ENCODE assay signal across 14 cellular contexts in the genomic region with DNA sequence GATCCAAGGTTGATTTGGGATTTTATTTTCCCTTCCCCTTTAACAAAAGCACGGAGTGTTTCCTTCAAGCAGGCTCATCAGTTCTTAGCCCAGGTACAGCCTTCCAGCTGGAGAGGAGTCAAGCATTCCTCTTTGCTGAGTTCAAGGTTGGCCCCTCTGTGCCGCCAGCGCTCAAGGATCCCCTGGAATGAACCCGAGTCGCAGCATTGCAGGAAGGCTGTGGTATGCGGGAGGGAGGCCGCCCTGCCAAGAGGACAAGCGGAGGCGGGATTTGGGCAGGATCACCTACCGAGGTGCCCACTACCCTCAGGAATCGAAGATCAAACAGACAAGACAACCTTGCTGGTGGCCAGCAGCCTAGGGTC. TPM values are rescaled to one million over a fixed set of nuclear protein-coding genes. Genes with fewer than 3 reads are reported as not detected.
DNase-seq lines count a peak whose midpoint lies in the region; ATAC-seq and TF ChIP-seq lines count a peak whose summit lies in the region.
"Had no signal": no experiment of that assay in that cellular context is flagged by ENCODE, and none has a peak within 500 bp of the region (broad histone marks: within the 10 kb centered on the region; RNA-seq: fewer than 3 reads in every experiment).

No MANE protein-coding gene starts in this region.

- H3K27me3 Mint-ChIP-seq in activated naive CD4-positive, alpha-beta T cell treated with anti-CD3 and anti-CD28 coated beads, Interleukin-2, amount 10 ng/mL, durations not matched to agents 7 days and 5 days: peaks cover 23% of the 10 kb centered on the region
- H3K27me3 Mint-ChIP-seq: naive thymus-derived CD8-positive, alpha-beta T cell had no signal

- no peaks in the 10 kb centered on the region for H3K9me3 ChIP-seq in ovary

- peak overlapping the region; percentile 24 for H3K27ac Mint-ChIP-seq in activated naive CD4-positive, alpha-beta T cell treated with anti-CD3 and anti-CD28 coated beads, Interleukin-2, amount 10 ng/mL, durations not matched to agents 7 days and 5 days
- no peak overlapping the region for H3K27ac Mint-ChIP-seq in activated naive CD4-positive, alpha-beta T cell treated with anti-CD3 and anti-CD28 coated beads, Interleukin-2, amount 50 U/mL, for 72 hours

- H3K9me3 Mint-ChIP-seq in activated naive CD4-positive, alpha-beta T cell treated with anti-CD3 and anti-CD28 coated beads, Interleukin-2, amount 10 ng/mL, durations not matched to agents 7 days and 5 days: peaks cover 2% of the 10 kb centered on the region
- H3K9me3 Mint-ChIP-seq in activated naive CD4-positive, alpha-beta T cell treated with anti-CD3 and anti-CD28 coated beads, Interleukin-2, amount 50 U/mL, for 72 hours: peaks cover 0 to 4% of the 10 kb centered on the region in 2 donors
- H3K9me3 Mint-ChIP-seq: naive thymus-derived CD8-positive, alpha-beta T cell had no signal

- no peak for TF ChIP-seq EP300 in ovary (IDR thresholded peaks at IDR 0.05)

- no peaks in the 10 kb centered on the region for H3K36me3 Mint-ChIP-seq in activated naive CD4-positive, alpha-beta T cell treated with anti-CD3 and anti-CD28 coated beads, Interleukin-2, amount 10 ng/mL, durations not matched to agents 7 days and 5 days
- H3K36me3 Mint-ChIP-seq in activated naive CD4-positive, alpha-beta T cell treated with anti-CD3 and anti-CD28 coated beads, Interleukin-2, amount 50 U/mL, for 72 hours: no peaks in the 10 kb centered on the region
- H3K36me3 Mint-ChIP-seq: naive thymus-derived CD8-positive, alpha-beta T cell had no signal

- H3K4me1 ChIP-seq in foreskin keratinocyte: peaks cover 22% of the 10 kb centered on the region
- H3K4me1 ChIP-seq in ovary (ENCODE audit: insufficient read depth): peaks cover 23% of the 10 kb centered on the region

- no peak overlapping the region for H3K4me3 Mint-ChIP-seq in activated naive CD4-positive, alpha-beta T cell treated with anti-CD3 and anti-CD28 coated beads, Interleukin-2, amount 10 ng/mL, durations not matched to agents 7 days and 5 days
- H3K4me3 Mint-ChIP-seq: naive thymus-derived CD8-positive, alpha-beta T cell had no signal

- no peaks in the 10 kb centered on the region for H3K36me3 ChIP-seq in ovary

- H3K27ac ChIP-seq in foreskin keratinocyte (peak overlapping the region; percentile 67), ovary (peak overlapping the region; percentile 32 to 72)
- H3K27ac ChIP-seq: 22Rv1 had no signal

- no peaks in the 10 kb centered on the region for H3K27me3 ChIP-seq in foreskin keratinocyte
- no peaks in the 10 kb centered on the region for H3K27me3 ChIP-seq in ovary

- TF ChIP-seq POLR2A in ovary (IDR thresholded peaks at IDR 0.05): no peak

- CTCF ChIA-PET in activated naive CD4-positive, alpha-beta T cell treated with anti-CD3 and anti-CD28 coated beads, Interleukin-2, amount 10 ng/mL, durations not matched to agents 7 days and 5 days (lab: Charles Lee): no interaction called here

- WGBS in ovary, 3 donors: 4 to 14% (median 8%) methylated on average over 11 of the region's 11 CpGs

- no peak for ATAC-seq in activated naive CD4-positive, alpha-beta T cell treated with anti-CD3 and anti-CD28 coated beads, Interleukin-2, amount 50 U/mL, for 72 hours
- ATAC-seq in foreskin keratinocyte (peak; percentile 42), GM18861 (IDR thresholded peaks at IDR 0.05; ENCODE audit: unreplicated experiment) (no peak)
- ATAC-seq: naive thymus-derived CD8-positive, alpha-beta T cell had no signal

- H3K4me1 Mint-ChIP-seq in activated naive CD4-positive, alpha-beta T cell treated with anti-CD3 and anti-CD28 coated beads, Interleukin-2, amount 10 ng/mL, durations not matched to agents 7 days and 5 days: no peaks in the 10 kb centered on the region

- intact Hi-C loops in ovary (cut with DNase I): loop anchor here in 1 of 4 donors (5.0 kb wide), 2 partner anchors 36 to 54 kb away; partner anchors contain the start of gene NCOR2

- H3K4me3 ChIP-seq in ovary: no peak overlapping the region

- no peak for DNase-seq in activated naive CD4-positive, alpha-beta T cell treated with anti-CD3 and anti-CD28 coated beads, Interleukin-2, amount 10 ng/mL, durations not matched to agents 7 days and 5 days
- no peak for DNase-seq in activated naive CD4-positive, alpha-beta T cell treated with anti-CD3 and anti-CD28 coated beads, Interleukin-2, amount 50 U/mL, for 72 hours (ENCODE audit: low spot score in 2 of 2)
- DNase-seq in foreskin keratinocyte (peak in 1 of 2 donors; percentile 85), ovary (peak; percentile 74 to 88 (median 82)), SIG-M5 (lab: John Stamatoyannopoulos, UW) (no peak), retina (no peak)
- no peak for DNase-seq in activated CD8-positive, alpha-beta memory T cell treated with anti-CD3 and anti-CD28 coated beads, Interleukin-2, amount 50 U/mL, for 4 hours
- DNase-seq: activated CD4-positive, alpha-beta T cell treated with anti-CD3 and anti-CD28 coated beads, Interleukin-2, amount 50 U/mL, for 4 hours; amniotic stem cell; GDM1; NCI-H2171 had no signal

- no peak for TF ChIP-seq CTCF in foreskin keratinocyte (conservative IDR thresholded peaks at IDR 0.05)
- no peak for TF ChIP-seq CTCF in ovary (IDR thresholded peaks at IDR 0.05)

RNA-seq across cellular contexts. Expression of gene NCOR2, which starts 53.9 kb away (rescaled TPM):
- 100 to 1,000 TPM in 1 of 2 donors, 10 to 100 TPM in 1; 66.8 to 125 TPM for total RNA-seq in activated naive CD4-positive, alpha-beta T cell treated with anti-CD3 and anti-CD28 coated beads, Interleukin-2, amount 50 U/mL, for 72 hours
- 49.8 and 61.0 TPM in 2 replicates for total RNA-seq in foreskin keratinocyte
- 32.1 and 38.1 TPM in 2 replicates for polyA plus RNA-seq in foreskin keratinocyte
- total RNA-seq in ovary: 100 to 1,000 TPM in 6 of 7 donors, 10 to 100 TPM in 1; 89.5 to 376 (median 270) TPM
- polyA plus RNA-seq in ovary: 100 to 1,000 TPM in 1 of 2 donors, 10 to 100 TPM in 1; 18.2 to 107 TPM

Comparison
In these comparisons a context has a peak if more than half of its experiments do, and no peak if none do; other contexts are left out.
1. DNase-seq: peak in ovary (5 of 5); none in activated naive CD4-positive, alpha-beta T cell treated with anti-CD3 and anti-CD28 coated beads, Interleukin-2, amount 10 ng/mL, durations not matched to agents 7 days and 5 days (single experiment), activated naive CD4-positive, alpha-beta T cell treated with anti-CD3 and anti-CD28 coated beads, Interleukin-2, amount 50 U/mL, for 72 hours (0 of 2), SIG-M5 (single experiment), activated CD8-positive, alpha-beta memory T cell treated with anti-CD3 and anti-CD28 coated beads, Interleukin-2, amount 50 U/mL, for 4 hours (single experiment) and retina (single experiment).